19 cellular contexts compared by ENCODE assay signal in the genomic region with DNA sequence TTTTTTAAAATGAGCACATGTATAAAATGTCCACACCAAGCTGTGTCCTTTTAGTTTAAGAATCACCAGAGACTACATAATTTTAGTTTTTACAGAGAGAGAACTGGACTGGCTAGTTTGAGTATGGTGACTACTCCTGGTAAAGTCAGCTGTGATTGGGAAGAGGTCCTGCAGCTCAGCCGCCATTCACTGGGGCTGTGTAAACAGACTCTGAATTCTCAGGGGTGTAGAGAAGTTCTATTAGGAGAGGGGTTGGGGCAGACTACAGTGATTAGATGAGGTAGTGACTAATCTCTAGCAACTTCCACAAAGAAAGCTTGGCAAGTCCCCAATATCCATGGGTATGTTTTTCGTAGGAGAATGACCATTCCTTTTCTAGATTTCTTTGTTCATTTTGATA.
"Had no signal": no experiment of that assay in that cellular context is flagged by ENCODE, and none has a peak within 500 bp of the region (broad histone marks: within the 10 kb centered on the region; RNA-seq: fewer than 3 reads in every experiment).

No MANE protein-coding gene starts in this region.

- H3K4me3 ChIP-seq: Peyer's patch, SJCRH30 had no signal

- H3K27ac ChIP-seq: Peyer's patch, SJCRH30 had no signal

- H3K27me3 ChIP-seq: Peyer's patch, SJCRH30 had no signal

- ATAC-seq: PC-3, Right ventricle myocardium inferior, SK-N-SH treated with all-trans-retinoic acid at 6 μM for 48 hours had no signal

- H3K4me1 ChIP-seq: Peyer's patch, SJCRH30 had no signal

- DNase-seq: KBM-7; MV-4-11; NCI-H1048; NCI-H1105; NCI-H1417; NCI-H187; NCI-H2029; NCI-H2081 treated with DMSO at 0.1 percent for 48 hours; NCI-H2171; NCI-H524; NCI-H774; NK-92 treated with Interleukin-12 subunit alpha and Interleukin-12 subunit beta, amount 100 ng/mL, for 24 hours; PC-3; Peyer's patch; SHP77 treated with DMSO at 0.1 percent for 48 hours; SJCRH30; T-helper 1 cell had no signal

- H3K36me3 ChIP-seq: Peyer's patch, SJCRH30 had no signal

- H3K9me3 ChIP-seq: Peyer's patch, SJCRH30 had no signal
